13 cellular contexts compared by ENCODE assay signal in the genomic region with DNA sequence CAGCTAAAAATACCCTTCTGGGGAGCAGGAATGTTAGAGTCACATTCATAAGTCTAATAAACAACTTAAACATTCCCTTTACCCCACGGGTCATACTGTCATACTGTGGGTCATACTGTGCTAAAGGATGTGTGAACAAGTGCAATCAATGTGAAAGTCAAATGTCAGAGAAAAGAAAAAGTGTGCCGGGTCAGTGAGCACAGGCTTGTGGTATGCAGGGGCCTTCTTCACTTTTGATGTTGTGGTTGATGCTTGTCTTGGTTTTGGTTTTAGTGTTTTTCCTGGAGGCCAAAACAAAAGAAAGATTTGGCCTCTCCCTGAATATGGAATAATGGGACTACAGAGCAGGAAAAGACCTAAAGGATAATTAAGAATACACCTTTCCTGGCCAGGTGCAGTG.
DNase-seq lines count a peak whose midpoint lies in the region; ATAC-seq and TF ChIP-seq lines count a peak whose summit lies in the region.
"Had no signal": no experiment of that assay in that cellular context is flagged by ENCODE, and none has a peak within 500 bp of the region (broad histone marks: within the 10 kb centered on the region; RNA-seq: fewer than 3 reads in every experiment).

No MANE protein-coding gene starts in this region.

- H3K27ac ChIP-seq in GM23248 = no peak overlapping the region
- H3K27ac ChIP-seq: coronary artery had no signal

- no peaks in the 10 kb centered on the region for H3F3A ChIP-seq in GM23248 (ENCODE audit: insufficient read depth)

- CTCF ChIA-PET in activated CD8-positive, alpha-beta T cell treated with anti-CD3 and anti-CD28 coated beads, Interleukin-2, amount 10 ng/mL, durations not matched to agents 7 days and 5 days (lab: Charles Lee) = no interaction called here

- no peak overlapping the region for H3K4me3 Mint-ChIP-seq in endothelial cell (ENCODE audit: unreplicated experiment)
- no peak overlapping the region for H3K4me3 Mint-ChIP-seq in activated CD8-positive, alpha-beta T cell treated with anti-CD3 and anti-CD28 coated beads, Interleukin-2, amount 10 ng/mL, durations not matched to agents 7 days and 5 days
- H3K4me3 Mint-ChIP-seq: naive B cell had no signal

- peak; percentile 51 for DNase-seq in GM12864 (ENCODE audit: low read depth)
- no peak for DNase-seq in endothelial cell (ENCODE audit: low spot score)
- no peak for DNase-seq in inferior parietal cortex (ENCODE audit: extremely low spot score)
- DNase-seq in activated CD8-positive, alpha-beta T cell treated with anti-CD3 and anti-CD28 coated beads, Interleukin-2, amount 10 ng/mL, durations not matched to agents 7 days and 5 days = no peak
- DNase-seq in GM23248 = no peak
- DNase-seq: activated T-cell treated with anti-CD3 and anti-CD28 coated beads, Interleukin-2, amount 50 U/mL, for 1 hour; hypothalamus; naive B cell had no signal

- no peak overlapping the region for H3K4me3 ChIP-seq in GM12864 (ENCODE audit: low read depth, low read length)
- H3K4me3 ChIP-seq in GM23248 = no peak overlapping the region
- H3K4me3 ChIP-seq: coronary artery, K562 had no signal

- POLR2A ChIA-PET in activated CD8-positive, alpha-beta T cell treated with anti-CD3 and anti-CD28 coated beads, Interleukin-2, amount 10 ng/mL, durations not matched to agents 7 days and 5 days (lab: Charles Lee) = no interaction called here

- H3K4me1 ChIP-seq in GM23248 (ENCODE audit: insufficient read depth) = peaks cover 4% of the 10 kb centered on the region; the same call in 1 of the 2 replicates

- H3K27me3 Mint-ChIP-seq in endothelial cell (ENCODE audit: unreplicated experiment) = peaks cover 3% of the 10 kb centered on the region
- peaks cover 33% of the 10 kb centered on the region for H3K27me3 Mint-ChIP-seq in activated CD8-positive, alpha-beta T cell treated with anti-CD3 and anti-CD28 coated beads, Interleukin-2, amount 10 ng/mL, durations not matched to agents 7 days and 5 days (ENCODE audit: low read depth)

- in situ Hi-C loops in GM23248 (cut with MboI) = loop anchor here (10.0 to 25.0 kb wide), 4 partner anchors 225 to 832 kb away; no protein-coding TSS in a partner anchor

- no peaks in the 10 kb centered on the region for H4K20me1 ChIP-seq in GM23248 (ENCODE audit: insufficient read depth)

- H2AFZ ChIP-seq in GM23248 = no peak overlapping the region

- no peaks in the 10 kb centered on the region for H3K79me2 ChIP-seq in GM23248 (ENCODE audit: insufficient read depth)

- no peak overlapping the region for H3K9ac ChIP-seq in GM23248

- no peaks in the 10 kb centered on the region for H3K9me2 ChIP-seq in GM23248 (ENCODE audit: insufficient read depth)

- no peaks in the 10 kb centered on the region for H3K36me3 ChIP-seq in GM23248 (ENCODE audit: low read depth)

- H3K4me1 Mint-ChIP-seq in endothelial cell (ENCODE audit: unreplicated experiment) = no peaks in the 10 kb centered on the region
- peaks cover 5% of the 10 kb centered on the region for H3K4me1 Mint-ChIP-seq in activated CD8-positive, alpha-beta T cell treated with anti-CD3 and anti-CD28 coated beads, Interleukin-2, amount 10 ng/mL, durations not matched to agents 7 days and 5 days (ENCODE audit: low read depth)
- H3K4me1 Mint-ChIP-seq: naive B cell had no signal

- H3K4me2 ChIP-seq in GM23248 (ENCODE audit: unreplicated experiment) = no peak overlapping the region

- H3K27me3 ChIP-seq in GM23248 (replicated peaks; ENCODE audit: insufficient read depth) = peaks cover 21% of the 10 kb centered on the region; the same call in 1 of the 2 replicates

- no peaks in the 10 kb centered on the region for H3K9me3 ChIP-seq in GM23248 (ENCODE audit: low read depth)

- H3K36me3 Mint-ChIP-seq in endothelial cell (ENCODE audit: low read depth, unreplicated experiment) = no peaks in the 10 kb centered on the region
- H3K36me3 Mint-ChIP-seq in activated CD8-positive, alpha-beta T cell treated with anti-CD3 and anti-CD28 coated beads, Interleukin-2, amount 10 ng/mL, durations not matched to agents 7 days and 5 days (ENCODE audit: low read depth) = no peaks in the 10 kb centered on the region
- H3K36me3 Mint-ChIP-seq: naive B cell had no signal

- TF ChIP-seq CTCF in GM12864 (IDR thresholded peaks at IDR 0.05; ENCODE audit: low read depth, low read length, missing control alignments) (no peak), endothelial cell (IDR thresholded peaks at IDR 0.05; ENCODE audit: unreplicated experiment) (no peak)

- WGBS in GM23248 (ENCODE audit: low coverage in 1 of 2, low lambda C conversion rate in 2 of 2, missing lambda C conversion rate in 2 of 2), 2 experiments = 56 to 62% methylated on average over 2 of the region's 2 CpGs

- no peak overlapping the region for H3K27ac Mint-ChIP-seq in endothelial cell (ENCODE audit: unreplicated experiment)
- no peak overlapping the region for H3K27ac Mint-ChIP-seq in activated CD8-positive, alpha-beta T cell treated with anti-CD3 and anti-CD28 coated beads, Interleukin-2, amount 10 ng/mL, durations not matched to agents 7 days and 5 days
- H3K27ac Mint-ChIP-seq: naive B cell had no signal

- ATAC-seq in GM19351 (IDR thresholded peaks at IDR 0.05; ENCODE audit: unreplicated experiment) (peak; percentile 99), HG02852 (IDR thresholded peaks at IDR 0.05; ENCODE audit: unreplicated experiment) (peak; percentile 100), HG03571 (IDR thresholded peaks at IDR 0.05; ENCODE audit: unreplicated experiment) (peak; percentile 98)
- no peak for ATAC-seq in activated CD8-positive, alpha-beta T cell treated with anti-CD3 and anti-CD28 coated beads, Interleukin-2, amount 10 ng/mL, durations not matched to agents 7 days and 5 days
- ATAC-seq: K562 had no signal

- H3K9me3 Mint-ChIP-seq in endothelial cell (ENCODE audit: unreplicated experiment) = no peaks in the 10 kb centered on the region
- H3K9me3 Mint-ChIP-seq in activated CD8-positive, alpha-beta T cell treated with anti-CD3 and anti-CD28 coated beads, Interleukin-2, amount 10 ng/mL, durations not matched to agents 7 days and 5 days (ENCODE audit: insufficient read depth) = no peaks in the 10 kb centered on the region
- H3K9me3 Mint-ChIP-seq: naive B cell had no signal
